In the genomic region with DNA sequence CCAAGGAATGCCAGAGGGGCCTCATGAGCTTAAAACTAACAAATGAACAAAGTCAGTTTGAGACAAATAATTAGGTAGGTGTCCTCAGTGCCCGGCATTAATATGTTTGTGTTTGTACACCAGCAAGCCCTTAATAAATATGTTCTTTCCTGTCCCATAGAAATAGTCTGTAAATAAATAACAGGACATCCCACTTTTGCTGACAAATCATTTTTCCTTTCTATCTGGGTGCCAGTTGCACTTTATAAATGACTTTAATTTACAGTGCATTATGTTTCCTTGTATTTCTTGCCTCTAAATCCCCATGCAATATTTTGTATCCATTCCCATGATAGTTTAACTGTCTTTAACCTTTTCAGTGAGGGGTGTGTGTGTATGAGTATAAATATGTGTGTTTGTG, we compare ENCODE assay signal across 8 cellular contexts.
"Had no signal": no experiment of that assay in that cellular context is flagged by ENCODE, and none has a peak within 500 bp of the region (broad histone marks: within the 10 kb centered on the region; RNA-seq: fewer than 3 reads in every experiment).

No MANE protein-coding gene starts in this region.

- H2AFZ ChIP-seq: GM23338 had no signal

- H3K9ac ChIP-seq: KMS-11 had no signal

- H3K4me2 ChIP-seq: GM23338, KMS-11 had no signal

- DNase-seq: H9, HCEC 1CT, KBM-7 had no signal

- H3K4me3 ChIP-seq: GM23338 had no signal

- FAIRE-seq: H1, H54, HTR-8/SVneo had no signal

- H3K27ac ChIP-seq: KMS-11 had no signal

- ATAC-seq: GM23338 had no signal
